In genomic region chr12:46491548-46491947, GRCh38 we compare ENCODE assay signal across 21 cellular contexts.
DNase-seq lines count a peak whose midpoint lies in the region; TF ChIP-seq lines count a peak whose summit lies in the region.
"Had no signal": no experiment of that assay in that cellular context is flagged by ENCODE, and none has a peak within 500 bp of the region (broad histone marks: within the 10 kb centered on the region; RNA-seq: fewer than 3 reads in every experiment).

No MANE protein-coding gene starts in this region.

- H3K4me3 Mint-ChIP-seq in osteocyte (ENCODE audit: unreplicated experiment) (no peak overlapping the region), endothelial cell (ENCODE audit: unreplicated experiment) (no peak overlapping the region)
- H3K4me3 Mint-ChIP-seq: activated naive CD8-positive, alpha-beta T cell treated with anti-CD3 and anti-CD28 coated beads for 36 hours; activated T-helper 17 cell treated with anti-CD3 and anti-CD28 coated beads, Interleukin-2, amount 50 U/mL, for 72 hours; CD4-positive, CD25-positive, alpha-beta regulatory T cell; IgD-negative memory B cell had no signal

- CTCF ChIA-PET in RWPE1 (lab: Yijun Ruan, JAX), result no interaction called here

- no peak overlapping the region for H3K4me3 ChIP-seq in fibroblast of the aortic adventitia (ENCODE audit: low read depth, low read length)
- H3K4me3 ChIP-seq: body of pancreas, lung, MG63, vagina had no signal

- peak overlapping the region; percentile 13 for H3K27ac Mint-ChIP-seq in osteocyte (ENCODE audit: unreplicated experiment)
- no peak overlapping the region for H3K27ac Mint-ChIP-seq in endothelial cell (ENCODE audit: unreplicated experiment)
- H3K27ac Mint-ChIP-seq: activated naive CD8-positive, alpha-beta T cell treated with anti-CD3 and anti-CD28 coated beads for 36 hours; activated T-helper 17 cell treated with anti-CD3 and anti-CD28 coated beads, Interleukin-2, amount 50 U/mL, for 72 hours; CD4-positive, CD25-positive, alpha-beta regulatory T cell; IgD-negative memory B cell had no signal

- intact Hi-C loops in posterior cingulate gyrus (cut with DNase I), result no loop called here

- no peaks in the 10 kb centered on the region for H3K27me3 Mint-ChIP-seq in osteocyte (ENCODE audit: unreplicated experiment)
- no peaks in the 10 kb centered on the region for H3K27me3 Mint-ChIP-seq in endothelial cell (ENCODE audit: unreplicated experiment)
- H3K27me3 Mint-ChIP-seq: activated naive CD8-positive, alpha-beta T cell treated with anti-CD3 and anti-CD28 coated beads for 36 hours; activated T-helper 17 cell treated with anti-CD3 and anti-CD28 coated beads, Interleukin-2, amount 50 U/mL, for 72 hours; CD4-positive, CD25-positive, alpha-beta regulatory T cell; IgD-negative memory B cell had no signal

- H3K27ac ChIP-seq in C4-2B, result peak overlapping the region; percentile 27; the same call in 1 of the 2 replicates
- H3K27ac ChIP-seq in RWPE1, result peak overlapping the region; percentile 57
- H3K27ac ChIP-seq: vagina had no signal

- H3K36me3 Mint-ChIP-seq in osteocyte (ENCODE audit: unreplicated experiment), result no peaks in the 10 kb centered on the region
- H3K36me3 Mint-ChIP-seq in endothelial cell (ENCODE audit: low read depth, unreplicated experiment), result no peaks in the 10 kb centered on the region
- H3K36me3 Mint-ChIP-seq: activated naive CD8-positive, alpha-beta T cell treated with anti-CD3 and anti-CD28 coated beads for 36 hours; CD4-positive, CD25-positive, alpha-beta regulatory T cell had no signal

- TF ChIP-seq CTCF in C4-2B (conservative IDR thresholded peaks at IDR 0.05), result no peak
- no peak for TF ChIP-seq CTCF in RWPE1 (conservative IDR thresholded peaks at IDR 0.05; ENCODE audit: low read depth)
- no peak for TF ChIP-seq CTCF in fibroblast of the aortic adventitia (IDR thresholded peaks at IDR 0.05; ENCODE audit: insufficient read depth, low read length)
- TF ChIP-seq CTCF in osteocyte (IDR thresholded peaks at IDR 0.05), result no peak
- no peak for TF ChIP-seq CTCF in endothelial cell (IDR thresholded peaks at IDR 0.05; ENCODE audit: unreplicated experiment)

- POLR2A ChIA-PET in RWPE1 (lab: Yijun Ruan, JAX; ENCODE audit: low non-redundant PET), result no interaction called here

- H3K4me1 Mint-ChIP-seq in osteocyte (ENCODE audit: unreplicated experiment) (peaks cover 53% of the 10 kb centered on the region), endothelial cell (ENCODE audit: unreplicated experiment) (peaks cover 8% of the 10 kb centered on the region)
- H3K4me1 Mint-ChIP-seq: activated naive CD8-positive, alpha-beta T cell treated with anti-CD3 and anti-CD28 coated beads for 36 hours; activated T-helper 17 cell treated with anti-CD3 and anti-CD28 coated beads, Interleukin-2, amount 50 U/mL, for 72 hours; CD4-positive, CD25-positive, alpha-beta regulatory T cell had no signal

- no peak for DNase-seq in RWPE1 (ENCODE audit: low spot score)
- peak; percentile 91 for DNase-seq in fibroblast of the aortic adventitia (ENCODE audit: low read depth)
- no peak for DNase-seq in osteocyte (ENCODE audit: extremely low spot score, unreplicated experiment)
- no peak for DNase-seq in posterior cingulate gyrus
- DNase-seq in NCI-H1092 treated with DMSO at 0.1 percent for 48 hours (lab: John Stamatoyannopoulos, UW), result no peak
- no peak for DNase-seq in HCEC 1CT
- DNase-seq in endothelial cell (ENCODE audit: low spot score), result no peak
- DNase-seq: activated CD4-positive, alpha-beta T cell treated with anti-CD3 and anti-CD28 coated beads, Interleukin-2, amount 50 U/mL, for 1 hour; activated naive CD8-positive, alpha-beta T cell treated with anti-CD3 and anti-CD28 coated beads for 36 hours; body of pancreas; CD4-positive, CD25-positive, alpha-beta regulatory T cell; MG63; NCI-H1436 treated with DMSO at 0.1 percent for 48 hours; NCI-H526; nucleus accumbens; retina had no signal

- H3K9me3 Mint-ChIP-seq in osteocyte (ENCODE audit: unreplicated experiment) (no peaks in the 10 kb centered on the region), endothelial cell (ENCODE audit: unreplicated experiment) (no peaks in the 10 kb centered on the region)
- H3K9me3 Mint-ChIP-seq: activated naive CD8-positive, alpha-beta T cell treated with anti-CD3 and anti-CD28 coated beads for 36 hours; activated T-helper 17 cell treated with anti-CD3 and anti-CD28 coated beads, Interleukin-2, amount 50 U/mL, for 72 hours; IgD-negative memory B cell had no signal
